1 cellular context compared by ENCODE assay signal in the genomic region with DNA sequence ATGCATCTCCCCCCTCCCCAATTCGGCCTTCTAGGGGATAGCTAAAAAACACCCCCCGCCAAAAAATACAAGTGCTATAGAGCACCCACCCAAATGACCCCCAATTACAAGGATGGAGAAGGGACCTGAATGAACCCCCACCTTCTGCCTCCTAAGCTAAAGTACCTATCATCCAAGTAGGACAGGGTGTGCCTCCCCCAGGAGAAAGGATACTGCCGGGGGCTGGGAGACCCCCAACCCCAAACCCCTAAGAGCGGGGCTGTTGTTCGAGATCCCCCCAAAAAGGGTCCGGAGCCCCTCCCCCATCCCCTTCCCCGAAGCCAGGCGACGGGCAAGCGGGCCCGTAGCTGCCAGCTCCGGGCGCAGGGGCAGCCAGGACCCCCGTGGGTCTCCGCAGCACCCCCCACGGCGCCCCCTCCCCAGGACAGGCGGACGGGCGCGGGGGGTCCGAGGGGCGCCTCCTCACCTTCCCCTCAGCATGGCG.
TF ChIP-seq lines count a peak whose summit lies in the region.

No MANE protein-coding gene starts in this region.

TF ChIP-seq in K562, 482 proteins besides CTCF, POLR2A, EP300 and RAD21 (continued from another document and continues in another):
- TF ChIP-seq, protein P1, sequence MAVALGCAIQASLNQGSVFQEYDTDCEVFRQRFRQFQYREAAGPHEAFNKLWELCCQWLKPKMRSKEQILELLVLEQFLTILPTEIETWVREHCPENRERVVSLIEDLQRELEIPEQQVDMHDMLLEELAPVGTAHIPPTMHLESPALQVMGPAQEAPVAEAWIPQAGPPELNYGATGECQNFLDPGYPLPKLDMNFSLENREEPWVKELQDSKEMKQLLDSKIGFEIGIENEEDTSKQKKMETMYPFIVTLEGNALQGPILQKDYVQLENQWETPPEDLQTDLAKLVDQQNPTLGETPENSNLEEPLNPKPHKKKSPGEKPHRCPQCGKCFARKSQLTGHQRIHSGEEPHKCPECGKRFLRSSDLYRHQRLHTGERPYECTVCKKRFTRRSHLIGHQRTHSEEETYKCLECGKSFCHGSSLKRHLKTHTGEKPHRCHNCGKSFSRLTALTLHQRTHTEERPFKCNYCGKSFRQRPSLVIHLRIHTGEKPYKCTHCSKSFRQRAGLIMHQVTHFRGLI (CRISPR knock-in tag; IDR thresholded peaks at IDR 0.05): no peak
- TF ChIP-seq, protein P2, sequence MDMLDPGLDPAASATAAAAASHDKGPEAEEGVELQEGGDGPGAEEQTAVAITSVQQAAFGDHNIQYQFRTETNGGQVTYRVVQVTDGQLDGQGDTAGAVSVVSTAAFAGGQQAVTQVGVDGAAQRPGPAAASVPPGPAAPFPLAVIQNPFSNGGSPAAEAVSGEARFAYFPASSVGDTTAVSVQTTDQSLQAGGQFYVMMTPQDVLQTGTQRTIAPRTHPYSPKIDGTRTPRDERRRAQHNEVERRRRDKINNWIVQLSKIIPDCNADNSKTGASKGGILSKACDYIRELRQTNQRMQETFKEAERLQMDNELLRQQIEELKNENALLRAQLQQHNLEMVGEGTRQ (CRISPR knock-in tag; IDR thresholded peaks at IDR 0.05): no peak
- no peak for TF ChIP-seq CREB3L1 (IDR thresholded peaks at IDR 0.05; ENCODE audit: borderline replicate concordance, low read depth)
- no peak for TF ChIP-seq SRSF7 (optimal IDR thresholded peaks at IDR 0.05; ENCODE audit: low read depth, low read length)
- TF ChIP-seq SRSF1 (IDR thresholded peaks at IDR 0.05; ENCODE audit: low read depth, low read length): no peak
- TF ChIP-seq NONO (IDR thresholded peaks at IDR 0.05; ENCODE audit: low read depth in 2 of 2, low read length in 1 of 2): peak in 1 of 2 experiments; percentile 77; a peak in 1 of 4 replicates
- TF ChIP-seq, protein P3, sequence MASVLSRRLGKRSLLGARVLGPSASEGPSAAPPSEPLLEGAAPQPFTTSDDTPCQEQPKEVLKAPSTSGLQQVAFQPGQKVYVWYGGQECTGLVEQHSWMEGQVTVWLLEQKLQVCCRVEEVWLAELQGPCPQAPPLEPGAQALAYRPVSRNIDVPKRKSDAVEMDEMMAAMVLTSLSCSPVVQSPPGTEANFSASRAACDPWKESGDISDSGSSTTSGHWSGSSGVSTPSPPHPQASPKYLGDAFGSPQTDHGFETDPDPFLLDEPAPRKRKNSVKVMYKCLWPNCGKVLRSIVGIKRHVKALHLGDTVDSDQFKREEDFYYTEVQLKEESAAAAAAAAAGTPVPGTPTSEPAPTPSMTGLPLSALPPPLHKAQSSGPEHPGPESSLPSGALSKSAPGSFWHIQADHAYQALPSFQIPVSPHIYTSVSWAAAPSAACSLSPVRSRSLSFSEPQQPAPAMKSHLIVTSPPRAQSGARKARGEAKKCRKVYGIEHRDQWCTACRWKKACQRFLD (CRISPR knock-in tag; IDR thresholded peaks at IDR 0.05): no peak
- TF ChIP-seq, protein P4, sequence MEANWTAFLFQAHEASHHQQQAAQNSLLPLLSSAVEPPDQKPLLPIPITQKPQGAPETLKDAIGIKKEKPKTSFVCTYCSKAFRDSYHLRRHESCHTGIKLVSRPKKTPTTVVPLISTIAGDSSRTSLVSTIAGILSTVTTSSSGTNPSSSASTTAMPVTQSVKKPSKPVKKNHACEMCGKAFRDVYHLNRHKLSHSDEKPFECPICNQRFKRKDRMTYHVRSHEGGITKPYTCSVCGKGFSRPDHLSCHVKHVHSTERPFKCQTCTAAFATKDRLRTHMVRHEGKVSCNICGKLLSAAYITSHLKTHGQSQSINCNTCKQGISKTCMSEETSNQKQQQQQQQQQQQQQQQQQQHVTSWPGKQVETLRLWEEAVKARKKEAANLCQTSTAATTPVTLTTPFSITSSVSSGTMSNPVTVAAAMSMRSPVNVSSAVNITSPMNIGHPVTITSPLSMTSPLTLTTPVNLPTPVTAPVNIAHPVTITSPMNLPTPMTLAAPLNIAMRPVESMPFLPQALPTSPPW (CRISPR knock-in tag; IDR thresholded peaks at IDR 0.05): no peak
- TF ChIP-seq DMBX1 (CRISPR knock-in tag; IDR thresholded peaks at IDR 0.05; ENCODE audit: borderline replicate concordance): no peak
- TF ChIP-seq, protein P5, sequence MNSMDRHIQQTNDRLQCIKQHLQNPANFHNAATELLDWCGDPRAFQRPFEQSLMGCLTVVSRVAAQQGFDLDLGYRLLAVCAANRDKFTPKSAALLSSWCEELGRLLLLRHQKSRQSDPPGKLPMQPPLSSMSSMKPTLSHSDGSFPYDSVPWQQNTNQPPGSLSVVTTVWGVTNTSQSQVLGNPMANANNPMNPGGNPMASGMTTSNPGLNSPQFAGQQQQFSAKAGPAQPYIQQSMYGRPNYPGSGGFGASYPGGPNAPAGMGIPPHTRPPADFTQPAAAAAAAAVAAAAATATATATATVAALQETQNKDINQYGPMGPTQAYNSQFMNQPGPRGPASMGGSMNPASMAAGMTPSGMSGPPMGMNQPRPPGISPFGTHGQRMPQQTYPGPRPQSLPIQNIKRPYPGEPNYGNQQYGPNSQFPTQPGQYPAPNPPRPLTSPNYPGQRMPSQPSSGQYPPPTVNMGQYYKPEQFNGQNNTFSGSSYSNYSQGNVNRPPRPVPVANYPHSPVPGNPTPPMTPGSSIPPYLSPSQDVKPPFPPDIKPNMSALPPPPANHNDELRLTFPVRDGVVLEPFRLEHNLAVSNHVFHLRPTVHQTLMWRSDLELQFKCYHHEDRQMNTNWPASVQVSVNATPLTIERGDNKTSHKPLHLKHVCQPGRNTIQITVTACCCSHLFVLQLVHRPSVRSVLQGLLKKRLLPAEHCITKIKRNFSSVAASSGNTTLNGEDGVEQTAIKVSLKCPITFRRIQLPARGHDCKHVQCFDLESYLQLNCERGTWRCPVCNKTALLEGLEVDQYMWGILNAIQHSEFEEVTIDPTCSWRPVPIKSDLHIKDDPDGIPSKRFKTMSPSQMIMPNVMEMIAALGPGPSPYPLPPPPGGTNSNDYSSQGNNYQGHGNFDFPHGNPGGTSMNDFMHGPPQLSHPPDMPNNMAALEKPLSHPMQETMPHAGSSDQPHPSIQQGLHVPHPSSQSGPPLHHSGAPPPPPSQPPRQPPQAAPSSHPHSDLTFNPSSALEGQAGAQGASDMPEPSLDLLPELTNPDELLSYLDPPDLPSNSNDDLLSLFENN (IDR thresholded peaks at IDR 0.05; ENCODE audit: low read depth in 2 of 2, low read length in 2 of 2): no peak
- no peak for TF ChIP-seq NR3C1 (CRISPR knock-in tag; IDR thresholded peaks at IDR 0.05)
- 0 out of 2 replicates have a peak, but pooled peaks have one; percentile 13 for TF ChIP-seq MTA3 (IDR thresholded peaks at IDR 0.05; ENCODE audit: borderline replicate concordance)
- TF ChIP-seq CBX3 (IDR thresholded peaks at IDR 0.05; ENCODE audit: borderline replicate concordance in 1 of 2, low read length in 2 of 2): no peak
- TF ChIP-seq RBBP5 (IDR thresholded peaks at IDR 0.05; ENCODE audit: borderline replicate concordance, insufficient read depth, low read length, poor library complexity, severe bottlenecking): no peak
- no peak for TF ChIP-seq ZBTB5 (IDR thresholded peaks at IDR 0.05)
- TF ChIP-seq ZFP1 (CRISPR knock-in tag; IDR thresholded peaks at IDR 0.05): no peak
- no peak for TF ChIP-seq BRCA1 (IDR thresholded peaks at IDR 0.05)
- no peak for TF ChIP-seq BRCA1 (CRISPR knock-in tag; IDR thresholded peaks at IDR 0.05)
- TF ChIP-seq ZNF696 (CRISPR knock-in tag; conservative IDR thresholded peaks at IDR 0.05): no peak
- 0 out of 2 replicates have a peak, but pooled peaks have one; percentile 1 for TF ChIP-seq POLR2AphosphoS5 (IDR thresholded peaks at IDR 0.05; ENCODE audit: control insufficient read depth, insufficient read depth, low read depth, low read length)
- 0 out of 2 replicates have a peak, but pooled peaks have one; percentile 16 for TF ChIP-seq CHD2 (IDR thresholded peaks at IDR 0.05; ENCODE audit: low read depth, low read length)
- no peak for TF ChIP-seq ZNF444 (CRISPR knock-in tag; IDR thresholded peaks at IDR 0.05)
- peak; percentile 48; the same call in 1 of the 2 replicates for TF ChIP-seq SIN3B (IDR thresholded peaks at IDR 0.05; ENCODE audit: low read depth)
- no peak for TF ChIP-seq MCM7 (IDR thresholded peaks at IDR 0.05)
- TF ChIP-seq BRF1 (IDR thresholded peaks at IDR 0.05; ENCODE audit: borderline replicate concordance, extremely low read depth, insufficient read length): no peak
- no peak for TF ChIP-seq MAZ (CRISPR knock-in tag; conservative IDR thresholded peaks at IDR 0.05 in 1 of 2, IDR thresholded peaks at IDR 0.05 in 1 of 2)
- TF ChIP-seq MCM5 (IDR thresholded peaks at IDR 0.05; ENCODE audit: low read depth): no peak
- TF ChIP-seq, protein P6, sequence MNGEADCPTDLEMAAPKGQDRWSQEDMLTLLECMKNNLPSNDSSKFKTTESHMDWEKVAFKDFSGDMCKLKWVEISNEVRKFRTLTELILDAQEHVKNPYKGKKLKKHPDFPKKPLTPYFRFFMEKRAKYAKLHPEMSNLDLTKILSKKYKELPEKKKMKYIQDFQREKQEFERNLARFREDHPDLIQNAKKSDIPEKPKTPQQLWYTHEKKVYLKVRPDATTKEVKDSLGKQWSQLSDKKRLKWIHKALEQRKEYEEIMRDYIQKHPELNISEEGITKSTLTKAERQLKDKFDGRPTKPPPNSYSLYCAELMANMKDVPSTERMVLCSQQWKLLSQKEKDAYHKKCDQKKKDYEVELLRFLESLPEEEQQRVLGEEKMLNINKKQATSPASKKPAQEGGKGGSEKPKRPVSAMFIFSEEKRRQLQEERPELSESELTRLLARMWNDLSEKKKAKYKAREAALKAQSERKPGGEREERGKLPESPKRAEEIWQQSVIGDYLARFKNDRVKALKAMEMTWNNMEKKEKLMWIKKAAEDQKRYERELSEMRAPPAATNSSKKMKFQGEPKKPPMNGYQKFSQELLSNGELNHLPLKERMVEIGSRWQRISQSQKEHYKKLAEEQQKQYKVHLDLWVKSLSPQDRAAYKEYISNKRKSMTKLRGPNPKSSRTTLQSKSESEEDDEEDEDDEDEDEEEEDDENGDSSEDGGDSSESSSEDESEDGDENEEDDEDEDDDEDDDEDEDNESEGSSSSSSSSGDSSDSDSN (IDR thresholded peaks at IDR 0.05; ENCODE audit: borderline replicate concordance in 1 of 2, low read depth in 2 of 2, low read length in 2 of 2): peak in 1 of 2 experiments; percentile 3; a peak in 1 of 4 replicates
- TF ChIP-seq NFXL1 (CRISPR knock-in tag; IDR thresholded peaks at IDR 0.05): no peak
- TF ChIP-seq ZNF23 (CRISPR knock-in tag; IDR thresholded peaks at IDR 0.05): no peak
- TF ChIP-seq POLR2G (IDR thresholded peaks at IDR 0.05; ENCODE audit: low read depth, low read length): no peak
- TF ChIP-seq, protein P7, sequence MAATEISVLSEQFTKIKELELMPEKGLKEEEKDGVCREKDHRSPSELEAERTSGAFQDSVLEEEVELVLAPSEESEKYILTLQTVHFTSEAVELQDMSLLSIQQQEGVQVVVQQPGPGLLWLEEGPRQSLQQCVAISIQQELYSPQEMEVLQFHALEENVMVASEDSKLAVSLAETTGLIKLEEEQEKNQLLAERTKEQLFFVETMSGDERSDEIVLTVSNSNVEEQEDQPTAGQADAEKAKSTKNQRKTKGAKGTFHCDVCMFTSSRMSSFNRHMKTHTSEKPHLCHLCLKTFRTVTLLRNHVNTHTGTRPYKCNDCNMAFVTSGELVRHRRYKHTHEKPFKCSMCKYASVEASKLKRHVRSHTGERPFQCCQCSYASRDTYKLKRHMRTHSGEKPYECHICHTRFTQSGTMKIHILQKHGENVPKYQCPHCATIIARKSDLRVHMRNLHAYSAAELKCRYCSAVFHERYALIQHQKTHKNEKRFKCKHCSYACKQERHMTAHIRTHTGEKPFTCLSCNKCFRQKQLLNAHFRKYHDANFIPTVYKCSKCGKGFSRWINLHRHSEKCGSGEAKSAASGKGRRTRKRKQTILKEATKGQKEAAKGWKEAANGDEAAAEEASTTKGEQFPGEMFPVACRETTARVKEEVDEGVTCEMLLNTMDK (IDR thresholded peaks at IDR 0.05; ENCODE audit: borderline replicate concordance, insufficient read depth, low read depth, low read length, poor library complexity, severe bottlenecking): no peak
